ENCODE assay signal across 2 cellular contexts in genomic region chr13:44637581-44637980, GRCh38.
"Had no signal": no experiment of that assay in that cellular context is flagged by ENCODE, and none has a peak within 500 bp of the region (broad histone marks: within the 10 kb centered on the region; RNA-seq: fewer than 3 reads in every experiment).

No MANE protein-coding gene starts in this region.

- DNase-seq: GDM1, GF-D8 had no signal
